Comparison of ENCODE assay signal across 16 cellular contexts in the genomic region with DNA sequence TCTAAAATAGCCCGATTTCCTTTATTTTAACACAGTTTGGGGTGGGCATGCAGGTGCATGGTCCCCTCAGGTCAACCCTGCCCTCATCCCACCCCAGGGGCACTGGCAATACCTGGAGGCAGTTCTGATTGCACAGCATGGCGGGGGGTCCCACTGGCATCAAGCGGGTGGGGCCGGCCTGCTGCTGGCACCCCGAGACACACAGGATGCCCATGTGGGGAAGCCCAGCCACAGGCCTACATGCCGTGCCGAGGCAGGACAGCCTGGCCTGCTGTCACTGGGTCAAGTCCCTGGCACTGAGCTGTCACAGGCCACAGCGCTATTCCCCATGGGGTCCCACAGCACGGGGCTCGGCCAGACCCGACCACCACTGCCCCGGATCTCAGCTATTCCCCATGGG. TPM values are rescaled to one million over a fixed set of nuclear protein-coding genes. Genes with fewer than 3 reads are reported as not detected.
A peak's percentile ranks its signal among the peaks of the same experiment; 100 is the strongest.
DNase-seq lines count a peak whose midpoint lies in the region; ATAC-seq, FAIRE-seq and TF ChIP-seq lines count a peak whose summit lies in the region.
"Had no signal": no experiment of that assay in that cellular context is flagged by ENCODE, and none has a peak within 500 bp of the region (broad histone marks: within the 10 kb centered on the region; RNA-seq: fewer than 3 reads in every experiment).

No MANE protein-coding gene starts in this region.

- intact Hi-C loops in kidney (cut with DNase I) (no loop called here), sigmoid colon (cut with DNase I) (no loop called here)

- TF ChIP-seq POLR2A in sigmoid colon (IDR thresholded peaks at IDR 0.05), result no peak

- TF ChIP-seq CTCF in kidney (IDR thresholded peaks at IDR 0.05; ENCODE audit: borderline replicate concordance, extremely low read depth, insufficient read depth) (no peak), neural progenitor cell (IDR thresholded peaks at IDR 0.05) (no peak), sigmoid colon (IDR thresholded peaks at IDR 0.05) (no peak), foreskin fibroblast (IDR thresholded peaks at IDR 0.05; ENCODE audit: low read depth, low read length) (no peak)

- no peak overlapping the region for H3K27ac Mint-ChIP-seq in neural progenitor cell
- H3K27ac Mint-ChIP-seq: CD4-positive, CD25-positive, alpha-beta regulatory T cell had no signal

- H2AFZ ChIP-seq in neural progenitor cell (replicated peaks), result no peak overlapping the region

- H3K79me2 ChIP-seq in neural progenitor cell (ENCODE audit: low read depth), result no peaks in the 10 kb centered on the region

- H3K27me3 Mint-ChIP-seq in neural progenitor cell (ENCODE audit: insufficient read depth, low read depth), result peaks cover 41% of the 10 kb centered on the region

- no peak for ATAC-seq in GM18498 (IDR thresholded peaks at IDR 0.05; ENCODE audit: unreplicated experiment)
- ATAC-seq: A549, HepG2 had no signal

- H3K27ac ChIP-seq in kidney (ENCODE audit: low read depth in 2 of 2, low read length in 2 of 2) (no peak overlapping the region), neural progenitor cell (no peak overlapping the region), sigmoid colon (no peak overlapping the region)
- H3K27ac ChIP-seq: A549 had no signal

- TF ChIP-seq EP300 in sigmoid colon (IDR thresholded peaks at IDR 0.05), result no peak

- H3F3A ChIP-seq in neural progenitor cell (ENCODE audit: low read depth), result peaks cover 7% of the 10 kb centered on the region

- H3K4me3 Mint-ChIP-seq in neural progenitor cell, result peak overlapping the region; percentile 44
- H3K4me3 Mint-ChIP-seq: CD4-positive, CD25-positive, alpha-beta regulatory T cell had no signal

- peaks cover 0 to 2% of the 10 kb centered on the region in 2 donors for H3K4me1 ChIP-seq in kidney (ENCODE audit: control insufficient read depth in 1 of 2, insufficient read depth in 1 of 2, low read depth in 1 of 2, low read length in 2 of 2)
- H3K4me1 ChIP-seq in neural progenitor cell, result peaks cover 4% of the 10 kb centered on the region
- peaks cover 0 to 10% (median 9%) of the 10 kb centered on the region in 4 donors for H3K4me1 ChIP-seq in sigmoid colon
- H3K4me1 ChIP-seq: A549, HAP-1 had no signal

- H3K9ac ChIP-seq in kidney (ENCODE audit: low read length in 2 of 2) (no peak overlapping the region), neural progenitor cell (no peak overlapping the region)

- no peaks in the 10 kb centered on the region for H4K20me1 ChIP-seq in neural progenitor cell (ENCODE audit: low read depth)

- H3K4me3 ChIP-seq in kidney (ENCODE audit: low read length in 2 of 2) (no peak overlapping the region), neural progenitor cell (no peak overlapping the region), sigmoid colon (no peak overlapping the region), foreskin fibroblast (ENCODE audit: low read depth in 1 of 2, low read length in 2 of 2) (no peak overlapping the region)
- H3K4me3 ChIP-seq: A549, HAP-1 had no signal

- peaks cover 2% of the 10 kb centered on the region for H3K4me1 Mint-ChIP-seq in neural progenitor cell
- H3K4me1 Mint-ChIP-seq: CD4-positive, CD25-positive, alpha-beta regulatory T cell had no signal

- 85 to 86% methylated on average over 12 of the region's 12 CpGs for WGBS in sigmoid colon, 2 donors

- H3K36me3 ChIP-seq in kidney (ENCODE audit: control insufficient read depth in 1 of 2, insufficient read depth in 2 of 2, low read length in 2 of 2) (no peaks in the 10 kb centered on the region), neural progenitor cell (no peaks in the 10 kb centered on the region), sigmoid colon (no peaks in the 10 kb centered on the region)
- H3K36me3 ChIP-seq: HAP-1 had no signal

- no peak for FAIRE-seq in kidney (lab: Jason Lieb, UNC)
- FAIRE-seq: A549, H1, HepG2, HTR-8/SVneo had no signal

- peaks cover 6% of the 10 kb centered on the region for H3K9me3 Mint-ChIP-seq in neural progenitor cell

- peaks cover 79% of the 10 kb centered on the region for H3K27me3 ChIP-seq in neural progenitor cell
- peaks cover 16 to 83% (median 49%) of the 10 kb centered on the region in 3 donors for H3K27me3 ChIP-seq in sigmoid colon

- DNase-seq in kidney, result peak; percentile 61
- no peak for DNase-seq in neural progenitor cell (ENCODE audit: low spot score)
- DNase-seq in sigmoid colon, result peak; percentile 42
- DNase-seq in SIG-M5 (lab: John Stamatoyannopoulos, UW), result no peak
- no peak for DNase-seq in foreskin fibroblast
- no peak for DNase-seq in SW480 (ENCODE audit: low spot score)
- DNase-seq: CD4-positive, CD25-positive, alpha-beta regulatory T cell; DMS53; GF-D8 had no signal

- H3K9me3 ChIP-seq in kidney (ENCODE audit: control insufficient read depth in 1 of 2, low read length in 2 of 2) (no peaks in the 10 kb centered on the region), neural progenitor cell (ENCODE audit: low read depth) (no peaks in the 10 kb centered on the region), sigmoid colon (no peaks in the 10 kb centered on the region)
- H3K9me3 ChIP-seq: A549, HAP-1 had no signal

- no peak overlapping the region for H3K4me2 ChIP-seq in neural progenitor cell
- H3K4me2 ChIP-seq: A549 had no signal

- peaks cover 3% of the 10 kb centered on the region for H3K36me3 Mint-ChIP-seq in neural progenitor cell
- H3K36me3 Mint-ChIP-seq: CD4-positive, CD25-positive, alpha-beta regulatory T cell had no signal

RNA-seq across cellular contexts. Expression of a gene that starts 11.9 kb away (rescaled TPM):
- 0.76 TPM for total RNA-seq in kidney
- not detected for polyA plus RNA-seq in kidney (ENCODE audit: insufficient read depth, low read depth, low replicate concordance)
- total RNA-seq in neural progenitor cell (ENCODE audit: low replicate concordance), result 0.99 TPM in 1 of 2 replicates, not detected in the other
- total RNA-seq in sigmoid colon, result under 1 TPM in 1 of 4 donors, not detected in 3; 0.41 TPM
- polyA plus RNA-seq in sigmoid colon, result under 1 TPM in 1 of 3 donors, not detected in 2; 0.15 TPM
- total RNA-seq: CD4-positive, CD25-positive, alpha-beta regulatory T cell; HepG2 had no signal
- polyA plus RNA-seq: A549; BJ; CD4-positive, CD25-positive, alpha-beta regulatory T cell; HepG2 had no signal

Comparison
In these comparisons a context has a peak if more than half of its experiments do, and no peak if none do; other contexts are left out.
1. DNase-seq: peak in kidney (single experiment) and sigmoid colon (single experiment); none in neural progenitor cell (single experiment), SIG-M5 (single experiment), foreskin fibroblast (0 of 2) and SW480 (single experiment).